In the genomic region with DNA sequence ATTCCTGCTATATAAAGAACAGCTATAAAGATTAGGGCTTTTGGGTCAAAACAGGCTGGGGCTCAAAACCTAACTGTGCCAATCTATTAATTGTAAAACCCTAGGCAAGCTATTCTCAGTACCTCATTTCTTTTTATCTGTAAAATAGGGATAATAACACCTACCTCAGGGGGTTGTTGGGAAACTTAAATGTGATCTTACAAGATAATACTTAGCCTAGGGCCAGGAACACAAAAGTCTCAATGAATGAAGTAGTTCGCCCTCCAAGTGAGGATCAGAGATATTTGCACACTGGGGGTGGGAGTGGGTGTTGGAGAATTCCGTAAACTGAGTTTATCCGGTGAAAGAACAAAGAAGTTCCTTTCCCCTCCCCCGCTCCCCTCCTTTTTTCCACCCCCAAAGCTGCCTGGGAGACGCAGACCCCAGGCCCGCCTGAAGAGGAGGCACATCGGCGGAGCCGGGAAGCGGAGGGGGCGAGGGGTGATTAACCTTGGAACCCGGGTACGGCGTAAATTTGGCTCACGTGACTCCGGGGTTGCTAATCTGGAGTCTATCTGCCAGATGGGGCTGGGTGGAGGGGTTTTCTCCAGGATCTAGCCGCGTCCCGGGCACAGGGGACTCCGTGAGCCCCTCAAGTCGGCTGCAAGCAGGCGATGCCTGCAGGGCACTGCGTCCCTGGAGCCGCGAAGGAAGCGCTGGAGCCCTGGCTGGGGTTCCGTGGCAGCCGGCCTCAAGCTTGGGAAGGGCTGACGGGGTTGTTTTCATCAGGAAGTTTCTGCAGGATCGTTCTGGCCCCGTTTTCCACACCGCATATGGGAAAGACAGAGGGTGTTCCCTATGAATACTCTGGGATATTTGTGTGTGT, we compare ENCODE assay signal across 9 cellular contexts. TPM values are rescaled to one million over a fixed set of nuclear protein-coding genes. Genes with fewer than 3 reads are reported as not detected.
DNase-seq lines count a peak whose midpoint lies in the region; ATAC-seq and TF ChIP-seq lines count a peak whose summit lies in the region.
"Had no signal": no experiment of that assay in that cellular context is flagged by ENCODE, and none has a peak within 500 bp of the region (broad histone marks: within the 10 kb centered on the region; RNA-seq: fewer than 3 reads in every experiment).

No MANE protein-coding gene starts in this region.

- in situ Hi-C loops in HAP-1 (cut with MboI; ENCODE audit: low sequenced_read_pairs) = no loop called here

- no peak overlapping the region for H3K27ac ChIP-seq in skeletal muscle tissue (ENCODE audit: low read depth, low read length)
- H3K27ac ChIP-seq: neutrophil had no signal

- peaks cover 26% of the 10 kb centered on the region for H3K4me1 ChIP-seq in HAP-1
- H3K4me1 ChIP-seq in iPS-15b (ENCODE audit: control insufficient read depth, insufficient read depth, low read length) = peaks cover 10% of the 10 kb centered on the region
- H3K4me1 ChIP-seq in skeletal muscle tissue (ENCODE audit: control insufficient read depth in 3 of 3, insufficient read depth in 3 of 3, low read length in 3 of 3) = peaks cover 15 to 20% (median 19%) of the 10 kb centered on the region in 3 donors

- H3K27me3 ChIP-seq in HAP-1 (ENCODE audit: low read depth) (no peaks in the 10 kb centered on the region), iPS-15b (ENCODE audit: control insufficient read depth, insufficient read depth, low read length) (no peaks in the 10 kb centered on the region), skeletal muscle tissue (ENCODE audit: control insufficient read depth in 3 of 3, insufficient read depth in 3 of 3, low read length in 3 of 3) (peaks cover 0 to 4% (median 3%) of the 10 kb centered on the region in 3 donors)

- DNase-seq in HAP-1 (ENCODE audit: low spot score in 2 of 2) (peak; percentile 62 to 65), SIG-M5 (lab: John Stamatoyannopoulos, UW) (no peak), NCI-H1048 (lab: John Stamatoyannopoulos, UW) (no peak)
- no peak for DNase-seq in activated CD4-positive, CD25-positive, alpha-beta regulatory T cell treated with anti-CD3 and anti-CD28 coated beads, Interleukin-2, amount 50 U/mL, for 72 hours

- H3K9ac ChIP-seq in iPS-15b (ENCODE audit: low read depth, low read length) = peak overlapping the region; percentile 57
- peak overlapping the region; percentile 28 to 70 (median 65) for H3K9ac ChIP-seq in skeletal muscle tissue (ENCODE audit: low read depth in 1 of 3, low read length in 3 of 3)

- H3K36me3 ChIP-seq in HAP-1 (replicated peaks) (no peaks in the 10 kb centered on the region), iPS-15b (ENCODE audit: control insufficient read depth, insufficient read depth, low read length) (peaks cover 22% of the 10 kb centered on the region), skeletal muscle tissue (ENCODE audit: control insufficient read depth in 3 of 3, insufficient read depth in 3 of 3, low read length in 3 of 3) (no peaks in the 10 kb centered on the region)
- H3K36me3 ChIP-seq: neutrophil had no signal

- no peak for TF ChIP-seq CTCF in WI38 (IDR thresholded peaks at IDR 0.05; ENCODE audit: low read depth, low read length)

- peak overlapping the region; percentile 50 for H3K4me3 ChIP-seq in HAP-1
- H3K4me3 ChIP-seq in WI38 (ENCODE audit: low read depth, low read length) = peak overlapping the region; percentile 47
- H3K4me3 ChIP-seq in iPS-15b (ENCODE audit: low read depth, low read length) = peak overlapping the region; percentile 67
- H3K4me3 ChIP-seq in skeletal muscle tissue (ENCODE audit: low read length in 3 of 3) = peak overlapping the region; percentile 15 to 68 (median 68)

- H3K9me3 ChIP-seq in HAP-1 = no peaks in the 10 kb centered on the region
- H3K9me3 ChIP-seq in iPS-15b (ENCODE audit: control insufficient read depth, insufficient read depth, low read length) = no peaks in the 10 kb centered on the region
- no peaks in the 10 kb centered on the region for H3K9me3 ChIP-seq in skeletal muscle tissue (ENCODE audit: control insufficient read depth in 3 of 3, low read length in 3 of 3)
- H3K9me3 ChIP-seq: neutrophil had no signal

- no peak for ATAC-seq in HG02852 (IDR thresholded peaks at IDR 0.05; ENCODE audit: unreplicated experiment)

RNA-seq across cellular contexts. Expression of a gene that starts 1.3 kb away (rescaled TPM):
- 18.8 TPM for total RNA-seq in skeletal muscle tissue

Comparison
In these comparisons a context has a peak if more than half of its experiments do, and no peak if none do; other contexts are left out.
1. DNase-seq: peak in HAP-1 (2 of 2); none in SIG-M5 (single experiment), activated CD4-positive, CD25-positive, alpha-beta regulatory T cell treated with anti-CD3 and anti-CD28 coated beads, Interleukin-2, amount 50 U/mL, for 72 hours (single experiment) and NCI-H1048 (single experiment).
2. Peak in every context shown above with its lines, with median percentiles within 50 percentile points of each other: H3K4me3 ChIP-seq.